ENCODE assay signal across 17 cellular contexts in the genomic region with DNA sequence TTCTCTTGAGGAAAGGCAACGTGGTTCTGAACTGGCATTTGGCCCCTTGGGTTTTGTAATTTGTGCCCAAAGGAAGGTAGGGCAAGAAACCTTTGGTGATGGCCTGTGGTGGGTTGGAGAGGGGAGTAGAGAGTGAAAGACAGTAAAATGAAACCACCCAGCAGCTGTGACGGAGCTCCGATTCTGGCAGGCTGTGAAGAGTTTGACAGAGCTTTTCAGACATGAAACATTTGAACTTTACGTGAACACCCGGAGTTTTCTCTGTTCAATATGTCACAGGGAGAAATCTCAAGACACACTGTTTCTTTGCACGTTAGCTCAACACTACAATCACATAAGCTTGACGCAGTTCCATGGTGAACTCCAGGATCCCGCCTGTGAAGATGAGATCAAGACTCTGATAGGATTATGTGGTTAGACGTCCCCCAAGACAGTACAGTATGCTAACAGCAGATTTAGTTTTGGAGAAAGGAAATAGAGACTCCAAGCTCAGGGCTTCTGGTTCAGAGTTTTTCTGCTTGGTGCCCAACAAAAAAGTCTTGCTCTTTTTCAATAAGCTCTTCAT.
DNase-seq lines count a peak whose midpoint lies in the region; ATAC-seq and TF ChIP-seq lines count a peak whose summit lies in the region.
"Had no signal": no experiment of that assay in that cellular context is flagged by ENCODE, and none has a peak within 500 bp of the region (broad histone marks: within the 10 kb centered on the region; RNA-seq: fewer than 3 reads in every experiment).

No MANE protein-coding gene starts in this region.

- H2AFZ ChIP-seq in smooth muscle cell (ENCODE audit: low read depth): no peak overlapping the region

- no peaks in the 10 kb centered on the region for H3F3A ChIP-seq in smooth muscle cell (ENCODE audit: low read depth)

- no peak for TF ChIP-seq POLR2A in esophagus muscularis mucosa (IDR thresholded peaks at IDR 0.05; ENCODE audit: low read depth)

- intact Hi-C loops in left lung (cut with DNase I) (no loop called here), esophagus muscularis mucosa (cut with DNase I) (no loop called here)

- no peaks in the 10 kb centered on the region for H3K79me2 ChIP-seq in smooth muscle cell (ENCODE audit: low read depth)

- peak; percentile 42 for ATAC-seq in left lung
- no peak for ATAC-seq in GM19397 (IDR thresholded peaks at IDR 0.05; ENCODE audit: unreplicated experiment)
- ATAC-seq: CD8-positive, alpha-beta T cell; Panc1; SK-N-SH treated with all-trans-retinoic acid at 6 μM for 48 hours had no signal

- H3K27ac ChIP-seq in left lung (peak overlapping the region in 1 of 2 donors; percentile 1), smooth muscle cell (ENCODE audit: low read depth) (peak overlapping the region; percentile 34), esophagus muscularis mucosa (replicated peaks in 1 of 4) (no peak overlapping the region)

- no peaks in the 10 kb centered on the region for H3K36me3 ChIP-seq in left lung
- peaks cover 5% of the 10 kb centered on the region for H3K36me3 ChIP-seq in smooth muscle cell (ENCODE audit: low read depth)
- no peaks in the 10 kb centered on the region for H3K36me3 ChIP-seq in esophagus muscularis mucosa
- H3K36me3 ChIP-seq: HAP-1 had no signal

- peak; percentile 21 for DNase-seq in GM04504 (ENCODE audit: low read depth)
- DNase-seq in OCI-M1 (lab: John Stamatoyannopoulos, UW): peak; percentile 36
- no peak for DNase-seq in left lung
- no peak for DNase-seq in smooth muscle cell (lab: John Stamatoyannopoulos, UW; ENCODE audit: unreplicated experiment)
- no peak for DNase-seq in activated CD8-positive, alpha-beta memory T cell treated with anti-CD3 and anti-CD28 coated beads for 24 hours
- DNase-seq in esophagus muscularis mucosa (ENCODE audit: extremely low spot score): no peak
- no peak for DNase-seq in cerebellar nuclear complex (lab: John Stamatoyannopoulos, UW)
- DNase-seq: CD8-positive, alpha-beta T cell; DND-41; GF-D8; NCI-H146; NCI-H345; Right ventricle myocardium superior had no signal

- H3K9ac ChIP-seq in smooth muscle cell (ENCODE audit: low read depth): no peak overlapping the region

- H4K20me1 ChIP-seq in smooth muscle cell (ENCODE audit: low read depth): no peaks in the 10 kb centered on the region

- H3K9me3 ChIP-seq in left lung: no peaks in the 10 kb centered on the region
- H3K9me3 ChIP-seq in smooth muscle cell (replicated peaks; ENCODE audit: low read depth): no peaks in the 10 kb centered on the region
- H3K9me3 ChIP-seq in esophagus muscularis mucosa: no peaks in the 10 kb centered on the region
- H3K9me3 ChIP-seq: HAP-1 had no signal

- TF ChIP-seq CTCF in left lung (IDR thresholded peaks at IDR 0.05) (no peak), smooth muscle cell (IDR thresholded peaks at IDR 0.05; ENCODE audit: borderline replicate concordance, insufficient read depth, poor library complexity, severe bottlenecking) (no peak), esophagus muscularis mucosa (IDR thresholded peaks at IDR 0.05) (no peak)

- H3K27me3 ChIP-seq in left lung (no peaks in the 10 kb centered on the region), smooth muscle cell (ENCODE audit: low read depth) (no peaks in the 10 kb centered on the region), esophagus muscularis mucosa (no peaks in the 10 kb centered on the region)

- no peak for TF ChIP-seq EP300 in esophagus muscularis mucosa (IDR thresholded peaks at IDR 0.05)

- 54% methylated on average over 9 of the region's 9 CpGs for WGBS in smooth muscle cell (ENCODE audit: low lambda C conversion rate)
- WGBS in esophagus muscularis mucosa: 84% methylated on average over 9 of the region's 9 CpGs

- peak overlapping the region; percentile 24 for H3K4me2 ChIP-seq in smooth muscle cell

- no peak overlapping the region for H3K4me3 ChIP-seq in left lung
- no peak overlapping the region for H3K4me3 ChIP-seq in smooth muscle cell
- no peak overlapping the region for H3K4me3 ChIP-seq in esophagus muscularis mucosa
- H3K4me3 ChIP-seq: HAP-1 had no signal

- H3K4me1 ChIP-seq in left lung (no peaks in the 10 kb centered on the region), smooth muscle cell (ENCODE audit: low read depth) (no peaks in the 10 kb centered on the region), esophagus muscularis mucosa (peaks cover 0 to 8% (median 8%) of the 10 kb centered on the region in 4 donors)
- H3K4me1 ChIP-seq: HAP-1 had no signal

Comparison
In these comparisons a context has a peak if more than half of its experiments do, and no peak if none do; other contexts are left out.
1. DNase-seq: peak in GM04504 (single experiment) and OCI-M1 (single experiment); none in left lung (0 of 2), smooth muscle cell (single experiment), activated CD8-positive, alpha-beta memory T cell treated with anti-CD3 and anti-CD28 coated beads for 24 hours (single experiment), esophagus muscularis mucosa (single experiment) and cerebellar nuclear complex (0 of 2).